ENCODE assay signal across 8 cellular contexts in genomic region chr4:150217192-150217591, GRCh38.
DNase-seq lines count a peak whose midpoint lies in the region; ATAC-seq and TF ChIP-seq lines count a peak whose summit lies in the region.

No MANE protein-coding gene starts in this region.

- TF ChIP-seq CTCF in fibroblast of the aortic adventitia (IDR thresholded peaks at IDR 0.05; ENCODE audit: insufficient read depth, low read length) (peak; percentile 70), mucosa of descending colon (IDR thresholded peaks at IDR 0.05) (no peak)

- peak; percentile 59 for DNase-seq in H4 (ENCODE audit: low spot score)
- peak; percentile 48 for DNase-seq in RKO (ENCODE audit: low spot score)
- peak; percentile 94 for DNase-seq in fibroblast of the aortic adventitia (ENCODE audit: low read depth)
- peak; percentile 80 for DNase-seq in putamen (ENCODE audit: low spot score)
- no peak for DNase-seq in mucosa of descending colon
- no peak for DNase-seq in NCI-H187 treated with DMSO at 0.1 percent for 48 hours (lab: John Stamatoyannopoulos, UW)
- no peak for DNase-seq in GM19240 (ENCODE audit: insufficient read length, low spot score)
- DNase-seq in SIG-M5 treated with dmso at 0.1 percent for 504 hours (lab: John Stamatoyannopoulos, UW; ENCODE audit: unreplicated experiment): no peak

- no peak for ATAC-seq in mucosa of descending colon

- H3K36me3 ChIP-seq in mucosa of descending colon (ENCODE audit: low read depth): no peaks in the 10 kb centered on the region

- no peaks in the 10 kb centered on the region for H3K4me1 ChIP-seq in mucosa of descending colon (ENCODE audit: low read depth)

- no peaks in the 10 kb centered on the region for H3K9me3 ChIP-seq in mucosa of descending colon

- H3K4me3 ChIP-seq in fibroblast of the aortic adventitia (ENCODE audit: low read depth, low read length) (no peak overlapping the region), mucosa of descending colon (no peak overlapping the region)

- intact Hi-C loops in mucosa of descending colon (cut with DNase I, micrococcal nuclease): loop anchor here in 1 of 2 donors (10.0 kb wide), 1 partner anchor 212 kb away; no protein-coding TSS in a partner anchor

Comparison
In these comparisons a context has a peak if more than half of its experiments do, and no peak if none do; other contexts are left out.
1. DNase-seq: peak in H4 (single experiment), RKO (single experiment), fibroblast of the aortic adventitia (single experiment) and putamen (single experiment); none in mucosa of descending colon (0 of 3), NCI-H187 treated with DMSO at 0.1 percent for 48 hours (single experiment), GM19240 (single experiment) and SIG-M5 treated with dmso at 0.1 percent for 504 hours (single experiment).